1 cellular context compared by ENCODE assay signal in genomic region chr6:132369526-132369925, GRCh38.
A peak's percentile ranks its signal among the peaks of the same experiment; 100 is the strongest.
TF ChIP-seq lines count a peak whose summit lies in the region.

No MANE protein-coding gene starts in this region.

TF ChIP-seq in SK-N-SH, 30 proteins besides CTCF, POLR2A, EP300 and RAD21 (continued from another document):
- TF ChIP-seq POLR2AphosphoS5 (IDR thresholded peaks at IDR 0.05; ENCODE audit: low read depth, low read length) (no peak; the same call in 1 of the 2 replicates), RXRA (IDR thresholded peaks at IDR 0.05; ENCODE audit: borderline replicate concordance, low read depth) (no peak), GATA2 (CRISPR knock-in tag; IDR thresholded peaks at IDR 0.05) (no peak), RCOR1 (IDR thresholded peaks at IDR 0.05; ENCODE audit: low read length) (no peak), GABPA (IDR thresholded peaks at IDR 0.05; ENCODE audit: low read depth) (no peak), SMC3 (IDR thresholded peaks at IDR 0.05; ENCODE audit: low read depth, low read length) (no peak), TEAD4 (IDR thresholded peaks at IDR 0.05; ENCODE audit: borderline replicate concordance, insufficient read depth) (peak; percentile 62; the same call in 1 of the 2 replicates), YY1 (IDR thresholded peaks at IDR 0.05; ENCODE audit: low read depth) (peak; percentile 48; the same call in 1 of the 2 replicates), FOXM1 (IDR thresholded peaks at IDR 0.05; ENCODE audit: low read depth) (no peak), MAX (IDR thresholded peaks at IDR 0.05; ENCODE audit: low read depth) (peak; percentile 46; the same call in 1 of the 2 replicates), EZH2phosphoT487 (IDR thresholded peaks at IDR 0.05; ENCODE audit: borderline replicate concordance, low read depth) (no peak), CHD2 (IDR thresholded peaks at IDR 0.05; ENCODE audit: low read length, partially characterized antibody) (no peak), USF1 (IDR thresholded peaks at IDR 0.05; ENCODE audit: borderline replicate concordance, low read depth) (no peak), FOXJ3 (CRISPR knock-in tag; IDR thresholded peaks at IDR 0.05) (no peak), JUND (IDR thresholded peaks at IDR 0.05) (peak; percentile 80), MEF2A (IDR thresholded peaks at IDR 0.05; ENCODE audit: borderline replicate concordance, low read depth) (peak; percentile 35; the same call in 1 of the 2 replicates), PBX3 (IDR thresholded peaks at IDR 0.05) (peak; percentile 80), RFX5 (IDR thresholded peaks at IDR 0.05; ENCODE audit: low read length) (no peak), IRF3 (IDR thresholded peaks at IDR 0.05; ENCODE audit: low read depth, low read length) (no peak), MXI1 (IDR thresholded peaks at IDR 0.05; ENCODE audit: low read depth, low read length) (no peak), REST (IDR thresholded peaks at IDR 0.05; ENCODE audit: low read depth, low read length) (no peak), NFIC (IDR thresholded peaks at IDR 0.05; ENCODE audit: borderline replicate concordance) (peak; percentile 57), FOSL2 (IDR thresholded peaks at IDR 0.05; ENCODE audit: borderline replicate concordance, low read depth) (peak; percentile 82), SIN3A (IDR thresholded peaks at IDR 0.05; ENCODE audit: borderline replicate concordance, low read depth, low read length) (no peak)
